In the genomic region with DNA sequence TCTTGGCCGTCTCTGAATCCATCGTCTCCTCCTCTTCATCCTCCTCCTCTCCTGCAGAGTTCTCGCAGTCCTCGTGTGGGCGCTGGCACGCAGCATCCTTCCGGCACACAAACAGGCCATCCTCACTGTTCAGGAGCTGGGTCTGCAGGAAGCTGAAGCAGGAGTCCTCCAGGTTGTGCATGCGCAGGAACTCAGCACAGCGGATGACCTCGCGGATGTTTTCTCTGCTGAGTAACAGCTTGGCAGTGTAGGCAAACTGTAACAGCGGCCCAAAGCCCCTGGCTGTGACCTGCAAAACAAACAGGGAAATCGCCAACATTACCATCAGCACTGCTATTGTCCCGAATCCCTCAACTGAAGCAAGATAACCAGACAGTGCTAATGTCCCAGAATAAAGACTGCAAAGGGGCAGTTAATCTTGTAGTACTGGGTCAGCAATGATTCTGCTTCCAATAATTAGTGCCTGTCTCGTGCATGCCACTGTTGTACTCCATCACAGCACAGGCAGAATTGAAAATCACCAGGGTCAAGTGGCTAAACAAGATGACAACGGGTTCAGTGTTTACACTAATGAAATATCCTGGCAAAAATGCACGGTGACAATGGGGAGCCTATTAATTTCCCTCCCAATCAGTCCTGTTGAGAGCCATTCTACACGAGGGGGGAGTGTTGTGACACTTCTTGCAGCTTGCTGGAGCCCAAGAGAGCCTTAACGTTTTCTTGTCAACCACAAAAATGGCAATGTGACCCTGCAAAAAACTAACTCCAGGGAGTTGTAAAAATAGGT, we compare ENCODE assay signal across 8 cellular contexts. TPM values are rescaled to one million over a fixed set of nuclear protein-coding genes. Genes with fewer than 3 reads are reported as not detected.
DNase-seq lines count a peak whose midpoint lies in the region; ATAC-seq and TF ChIP-seq lines count a peak whose summit lies in the region.

No MANE protein-coding gene starts in this region.

- no peak for ATAC-seq in HG02798 (IDR thresholded peaks at IDR 0.05; ENCODE audit: poor library complexity, unreplicated experiment)

- H2BK120ac ChIP-seq in mesendoderm (ENCODE audit: low read depth, low read length) = no peak overlapping the region

- H3K23ac ChIP-seq in mesendoderm (ENCODE audit: low read length) = no peak overlapping the region

- DNase-seq in Caki2 (ENCODE audit: low read depth) = peak; percentile 55
- peak; percentile 31 for DNase-seq in MG63
- peak; percentile 74 for DNase-seq in astrocyte of the spinal cord (ENCODE audit: low read depth, low spot score)
- peak; percentile 39 for DNase-seq in mesendoderm
- DNase-seq in GM03348 (ENCODE audit: low spot score) = no peak
- no peak for DNase-seq in effector memory CD4-positive, alpha-beta T cell
- DNase-seq in HuH-7 (ENCODE audit: low spot score) = no peak

- H2AK5ac ChIP-seq in mesendoderm (ENCODE audit: low read length) = no peak overlapping the region

- no peak for TF ChIP-seq CTCF in astrocyte of the spinal cord (IDR thresholded peaks at IDR 0.05; ENCODE audit: low read depth, low read length)

- no peaks in the 10 kb centered on the region for H3K27me3 ChIP-seq in MG63
- H3K27me3 ChIP-seq in mesendoderm (ENCODE audit: insufficient read depth, low read length, poor library complexity) = no peaks in the 10 kb centered on the region
- no peaks in the 10 kb centered on the region for H3K27me3 ChIP-seq in effector memory CD4-positive, alpha-beta T cell (replicated peaks; ENCODE audit: control insufficient read depth, insufficient read depth, low read length, poor library complexity, severe bottlenecking)

- no peak overlapping the region for H3K27ac ChIP-seq in mesendoderm (ENCODE audit: low read depth, low read length)
- H3K27ac ChIP-seq in effector memory CD4-positive, alpha-beta T cell (ENCODE audit: insufficient read depth, low read length, poor library complexity, severe bottlenecking) = no peak overlapping the region

- H3K79me2 ChIP-seq in mesendoderm (ENCODE audit: control insufficient read depth, insufficient read depth, low read length) = no peaks in the 10 kb centered on the region

- no peak overlapping the region for H3K18ac ChIP-seq in mesendoderm (ENCODE audit: low read length)

- no peak overlapping the region for H3K4ac ChIP-seq in mesendoderm (ENCODE audit: low read depth, low read length)

- no peaks in the 10 kb centered on the region for H3K9me3 ChIP-seq in MG63
- no peaks in the 10 kb centered on the region for H3K9me3 ChIP-seq in effector memory CD4-positive, alpha-beta T cell (ENCODE audit: control insufficient read depth, low read length)

- no peaks in the 10 kb centered on the region for H3K4me1 ChIP-seq in mesendoderm (ENCODE audit: control insufficient read depth, low read depth, low read length)
- peaks cover 30% of the 10 kb centered on the region for H3K4me1 ChIP-seq in effector memory CD4-positive, alpha-beta T cell (ENCODE audit: control insufficient read depth, insufficient read depth, low read length, poor library complexity, severe bottlenecking)

- no peak overlapping the region for H3K4me2 ChIP-seq in mesendoderm (ENCODE audit: low read length)

- H3K4me3 ChIP-seq in MG63 (no peak overlapping the region), astrocyte of the spinal cord (ENCODE audit: low read depth, low read length) (no peak overlapping the region), mesendoderm (ENCODE audit: low read length) (no peak overlapping the region)
- no peak overlapping the region for H3K4me3 ChIP-seq in effector memory CD4-positive, alpha-beta T cell (ENCODE audit: insufficient read depth, low read depth, low read length, poor library complexity, severe bottlenecking)

- in situ Hi-C loops in Caki2 (cut with HindIII; ENCODE audit: low pct_unique_long_range_greater_than_20kb, low sequenced_read_pairs) (no loop called here), astrocyte of the spinal cord (cut with HindIII; ENCODE audit: low sequenced_read_pairs) (no loop called here)

- H3K79me1 ChIP-seq in mesendoderm (ENCODE audit: low read length) = no peaks in the 10 kb centered on the region

- H3K56ac ChIP-seq in mesendoderm (ENCODE audit: low read length) = no peak overlapping the region

- no peak overlapping the region for H3K9ac ChIP-seq in mesendoderm (ENCODE audit: low read length)

- no peak overlapping the region for H4K8ac ChIP-seq in mesendoderm (ENCODE audit: low read depth, low read length)

- no CpG with 5 or more reads among the region's 19 CpGs for WGBS in mesendoderm (ENCODE audit: extremely low coverage, insufficient coverage, low lambda C conversion rate)

- no peak overlapping the region for H4K5ac ChIP-seq in mesendoderm (ENCODE audit: low read length)

- H2BK15ac ChIP-seq in mesendoderm (replicated peaks; ENCODE audit: low read depth) = no peak overlapping the region

- no peak overlapping the region for H2BK5ac ChIP-seq in mesendoderm (ENCODE audit: low read length)

- H3K36me3 ChIP-seq in MG63 (no peaks in the 10 kb centered on the region), mesendoderm (ENCODE audit: control insufficient read depth, insufficient read depth, low read length) (no peaks in the 10 kb centered on the region)
- peaks cover 32% of the 10 kb centered on the region for H3K36me3 ChIP-seq in effector memory CD4-positive, alpha-beta T cell (ENCODE audit: control insufficient read depth, insufficient read depth, low read length)

RNA-seq across cellular contexts. Expression of gene GJA10, which starts 57.5 kb away (rescaled TPM):
- not detected in 2 replicates for total RNA-seq in Caki2 (2014; rRNA removed; shearing (Covaris generic); ENCODE audit: low replicate concordance)
- not detected in 2 replicates for total RNA-seq in MG63 (2014; rRNA removed; shearing (Covaris generic); ENCODE audit: low replicate concordance)
- 0.07 TPM for polyA plus RNA-seq in mesendoderm (2013, experiment 1 of 2)
- polyA plus RNA-seq in mesendoderm (2013, experiment 2 of 2) = not detected

Comparison
In these comparisons a context has a peak if more than half of its experiments do, and no peak if none do; other contexts are left out.
1. DNase-seq: peak in Caki2 (single experiment), MG63 (single experiment), astrocyte of the spinal cord (single experiment) and mesendoderm (single experiment); none in GM03348 (single experiment), effector memory CD4-positive, alpha-beta T cell (0 of 3) and HuH-7 (single experiment).